ENCODE assay signal across 1 cellular context in the genomic region with DNA sequence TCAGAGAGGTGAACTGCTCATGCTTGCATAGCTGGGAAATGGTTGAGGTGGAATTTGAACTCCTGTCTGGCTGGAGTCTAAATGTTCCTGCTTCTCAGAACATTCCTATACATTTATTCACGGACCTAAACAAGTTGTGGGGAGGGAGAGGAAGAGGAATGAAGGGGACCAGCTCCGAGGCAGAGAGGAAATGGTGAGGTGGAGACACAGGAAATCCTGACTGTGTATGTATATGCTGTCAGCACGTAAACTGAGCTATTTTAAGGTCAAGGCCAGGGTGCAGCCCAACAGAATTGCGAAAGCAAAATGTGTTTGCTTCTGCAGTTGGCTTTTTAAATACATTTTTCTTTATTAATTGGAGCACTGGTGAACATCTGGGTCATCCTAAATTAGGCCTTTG.
A peak's percentile ranks its signal among the peaks of the same experiment; 100 is the strongest.
TF ChIP-seq lines count a peak whose summit lies in the region.

No MANE protein-coding gene starts in this region.

TF ChIP-seq in HepG2, 621 proteins besides CTCF, POLR2A, EP300 and RAD21 (continued from another document and continues in another):
- no peak for TF ChIP-seq ZNF318 (CRISPR knock-in tag; IDR thresholded peaks at IDR 0.05)
- TF ChIP-seq, protein P1, sequence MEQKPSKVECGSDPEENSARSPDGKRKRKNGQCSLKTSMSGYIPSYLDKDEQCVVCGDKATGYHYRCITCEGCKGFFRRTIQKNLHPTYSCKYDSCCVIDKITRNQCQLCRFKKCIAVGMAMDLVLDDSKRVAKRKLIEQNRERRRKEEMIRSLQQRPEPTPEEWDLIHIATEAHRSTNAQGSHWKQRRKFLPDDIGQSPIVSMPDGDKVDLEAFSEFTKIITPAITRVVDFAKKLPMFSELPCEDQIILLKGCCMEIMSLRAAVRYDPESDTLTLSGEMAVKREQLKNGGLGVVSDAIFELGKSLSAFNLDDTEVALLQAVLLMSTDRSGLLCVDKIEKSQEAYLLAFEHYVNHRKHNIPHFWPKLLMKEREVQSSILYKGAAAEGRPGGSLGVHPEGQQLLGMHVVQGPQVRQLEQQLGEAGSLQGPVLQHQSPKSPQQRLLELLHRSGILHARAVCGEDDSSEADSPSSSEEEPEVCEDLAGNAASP (CRISPR knock-in tag; IDR thresholded peaks at IDR 0.05; ENCODE audit: borderline replicate concordance) = peak; percentile 94
- TF ChIP-seq FOXK1 (CRISPR knock-in tag; IDR thresholded peaks at IDR 0.05; ENCODE audit: borderline replicate concordance, low read depth) = peak; percentile 73; the same call in 1 of the 2 replicates
- TF ChIP-seq, protein P2, sequence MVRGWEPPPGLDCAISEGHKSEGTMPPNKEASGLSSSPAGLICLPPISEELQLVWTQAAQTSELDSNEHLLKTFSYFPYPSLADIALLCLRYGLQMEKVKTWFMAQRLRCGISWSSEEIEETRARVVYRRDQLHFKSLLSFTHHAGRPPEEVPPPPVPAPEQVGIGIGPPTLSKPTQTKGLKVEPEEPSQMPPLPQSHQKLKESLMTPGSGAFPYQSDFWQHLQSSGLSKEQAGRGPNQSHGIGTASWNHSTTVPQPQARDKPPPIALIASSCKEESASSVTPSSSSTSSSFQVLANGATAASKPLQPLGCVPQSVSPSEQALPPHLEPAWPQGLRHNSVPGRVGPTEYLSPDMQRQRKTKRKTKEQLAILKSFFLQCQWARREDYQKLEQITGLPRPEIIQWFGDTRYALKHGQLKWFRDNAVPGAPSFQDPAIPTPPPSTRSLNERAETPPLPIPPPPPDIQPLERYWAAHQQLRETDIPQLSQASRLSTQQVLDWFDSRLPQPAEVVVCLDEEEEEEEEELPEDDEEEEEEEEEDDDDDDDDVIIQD (CRISPR knock-in tag; IDR thresholded peaks at IDR 0.05; ENCODE audit: low read depth) = peak; percentile 83; the same call in 1 of the 2 replicates
- no peak for TF ChIP-seq ZNF224 (CRISPR knock-in tag; IDR thresholded peaks at IDR 0.05)
- no peak for TF ChIP-seq ZFP82 (CRISPR knock-in tag; IDR thresholded peaks at IDR 0.05; ENCODE audit: borderline replicate concordance)
- TF ChIP-seq, protein P3, sequence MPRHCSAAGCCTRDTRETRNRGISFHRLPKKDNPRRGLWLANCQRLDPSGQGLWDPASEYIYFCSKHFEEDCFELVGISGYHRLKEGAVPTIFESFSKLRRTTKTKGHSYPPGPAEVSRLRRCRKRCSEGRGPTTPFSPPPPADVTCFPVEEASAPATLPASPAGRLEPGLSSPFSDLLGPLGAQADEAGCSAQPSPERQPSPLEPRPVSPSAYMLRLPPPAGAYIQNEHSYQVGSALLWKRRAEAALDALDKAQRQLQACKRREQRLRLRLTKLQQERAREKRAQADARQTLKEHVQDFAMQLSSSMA (CRISPR knock-in tag; IDR thresholded peaks at IDR 0.05) = no peak
- TF ChIP-seq CREM (IDR thresholded peaks at IDR 0.05) = peak; percentile 46
- TF ChIP-seq CREM (CRISPR knock-in tag; IDR thresholded peaks at IDR 0.05) = no peak
- TF ChIP-seq ZNF12 (CRISPR knock-in tag; IDR thresholded peaks at IDR 0.05) = peak; percentile 82
- no peak for TF ChIP-seq TCF7 (IDR thresholded peaks at IDR 0.05; ENCODE audit: low read depth)
- TF ChIP-seq SNRNP70 (IDR thresholded peaks at IDR 0.05; ENCODE audit: low read depth, low read length) = no peak
- no peak for TF ChIP-seq TP53 (CRISPR knock-in tag; conservative IDR thresholded peaks at IDR 0.05)
- TF ChIP-seq HNRNPL (IDR thresholded peaks at IDR 0.05; ENCODE audit: low read depth, low read length) = no peak
- TF ChIP-seq, protein P4, sequence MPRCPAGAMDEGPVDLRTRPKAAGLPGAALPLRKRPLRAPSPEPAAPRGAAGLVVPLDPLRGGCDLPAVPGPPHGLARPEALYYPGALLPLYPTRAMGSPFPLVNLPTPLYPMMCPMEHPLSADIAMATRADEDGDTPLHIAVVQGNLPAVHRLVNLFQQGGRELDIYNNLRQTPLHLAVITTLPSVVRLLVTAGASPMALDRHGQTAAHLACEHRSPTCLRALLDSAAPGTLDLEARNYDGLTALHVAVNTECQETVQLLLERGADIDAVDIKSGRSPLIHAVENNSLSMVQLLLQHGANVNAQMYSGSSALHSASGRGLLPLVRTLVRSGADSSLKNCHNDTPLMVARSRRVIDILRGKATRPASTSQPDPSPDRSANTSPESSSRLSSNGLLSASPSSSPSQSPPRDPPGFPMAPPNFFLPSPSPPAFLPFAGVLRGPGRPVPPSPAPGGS (CRISPR knock-in tag; IDR thresholded peaks at IDR 0.05) = no peak
- no peak for TF ChIP-seq ZSCAN31 (CRISPR knock-in tag; IDR thresholded peaks at IDR 0.05; ENCODE audit: low read depth)
- no peak for TF ChIP-seq CBX5 (CRISPR knock-in tag; IDR thresholded peaks at IDR 0.05; ENCODE audit: borderline replicate concordance)
- no peak for TF ChIP-seq EZH2 (conservative IDR thresholded peaks at IDR 0.05; ENCODE audit: low read depth, low read length)
- peak; percentile 87 to 90 for TF ChIP-seq NR2F1 (CRISPR knock-in tag; IDR thresholded peaks at IDR 0.05)
- TF ChIP-seq ZBTB1 (CRISPR knock-in tag; IDR thresholded peaks at IDR 0.05; ENCODE audit: borderline replicate concordance) = no peak
- no peak for TF ChIP-seq CCAR2 (optimal IDR thresholded peaks at IDR 0.05; ENCODE audit: low read depth, low read length)
- no peak for TF ChIP-seq AKAP8 (CRISPR knock-in tag; IDR thresholded peaks at IDR 0.05)
- peak; percentile 97 for TF ChIP-seq RXRB (CRISPR knock-in tag; IDR thresholded peaks at IDR 0.05; ENCODE audit: borderline replicate concordance)
- no peak for TF ChIP-seq ASH2L (IDR thresholded peaks at IDR 0.05; ENCODE audit: insufficient read length, low read depth, low read length)
- TF ChIP-seq ZNF383 (CRISPR knock-in tag; IDR thresholded peaks at IDR 0.05; ENCODE audit: borderline replicate concordance) = no peak
- peak; percentile 39; the same call in 1 of the 2 replicates for TF ChIP-seq PHF20 (CRISPR knock-in tag; IDR thresholded peaks at IDR 0.05)
- TF ChIP-seq ZSCAN22 (CRISPR knock-in tag; IDR thresholded peaks at IDR 0.05) = no peak
- no peak for TF ChIP-seq ZNF468 (CRISPR knock-in tag; IDR thresholded peaks at IDR 0.05)
- no peak for TF ChIP-seq MED13 (CRISPR knock-in tag; IDR thresholded peaks at IDR 0.05)
- no peak for TF ChIP-seq ZBTB44 (CRISPR knock-in tag; IDR thresholded peaks at IDR 0.05)
- TF ChIP-seq SKI (IDR thresholded peaks at IDR 0.05; ENCODE audit: partially characterized antibody) = peak; percentile 35
- TF ChIP-seq TEF (CRISPR knock-in tag; IDR thresholded peaks at IDR 0.05) = no peak
- TF ChIP-seq ZNF44 (CRISPR knock-in tag; IDR thresholded peaks at IDR 0.05) = no peak
- no peak for TF ChIP-seq CBX2 (IDR thresholded peaks at IDR 0.05; ENCODE audit: low read depth, low read length)
- no peak for TF ChIP-seq CBX2 (CRISPR knock-in tag; IDR thresholded peaks at IDR 0.05; ENCODE audit: low read depth)
- TF ChIP-seq ZBTB7A (CRISPR knock-in tag; IDR thresholded peaks at IDR 0.05) = no peak
- TF ChIP-seq IRF2 (CRISPR knock-in tag; IDR thresholded peaks at IDR 0.05) = peak; percentile 52; the same call in 1 of the 2 replicates
- TF ChIP-seq ZNF343 (CRISPR knock-in tag; IDR thresholded peaks at IDR 0.05) = no peak
- no peak for TF ChIP-seq FOXK2 (IDR thresholded peaks at IDR 0.05)
- peak; percentile 59 for TF ChIP-seq TEAD3 (CRISPR knock-in tag; optimal IDR thresholded peaks at IDR 0.05; ENCODE audit: borderline replicate concordance)
- TF ChIP-seq ZNF337 (CRISPR knock-in tag; IDR thresholded peaks at IDR 0.05; ENCODE audit: borderline replicate concordance, low read depth) = no peak
- TF ChIP-seq ADNP (CRISPR knock-in tag; IDR thresholded peaks at IDR 0.05) = no peak
- no peak for TF ChIP-seq NFKB2 (CRISPR knock-in tag; IDR thresholded peaks at IDR 0.05; ENCODE audit: borderline replicate concordance)
- no peak for TF ChIP-seq ZNF660 (CRISPR knock-in tag; IDR thresholded peaks at IDR 0.05; ENCODE audit: borderline replicate concordance, low read depth)
- TF ChIP-seq GATAD1 (CRISPR knock-in tag; IDR thresholded peaks at IDR 0.05) = no peak
- TF ChIP-seq, protein P5, sequence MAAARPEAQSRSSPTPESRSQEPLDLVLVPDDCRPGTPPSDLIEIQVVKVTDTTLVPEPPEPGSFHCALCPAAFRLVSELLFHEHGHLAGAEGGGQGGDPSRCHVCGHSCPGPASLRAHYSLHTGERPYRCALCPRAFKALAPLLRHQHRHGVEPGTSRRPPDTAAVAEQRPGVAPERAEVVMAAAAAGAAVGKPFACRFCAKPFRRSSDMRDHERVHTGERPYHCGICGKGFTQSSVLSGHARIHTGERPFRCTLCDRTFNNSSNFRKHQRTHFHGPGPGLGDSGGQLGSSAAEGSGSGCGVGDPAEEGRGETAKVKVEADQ (CRISPR knock-in tag; IDR thresholded peaks at IDR 0.05; ENCODE audit: borderline replicate concordance) = no peak
- TF ChIP-seq ZNF883 (CRISPR knock-in tag; IDR thresholded peaks at IDR 0.05; ENCODE audit: not compliant biosample characterization) = no peak
- no peak for TF ChIP-seq HNRNPK (IDR thresholded peaks at IDR 0.05; ENCODE audit: low read depth, low read length, poor library complexity, severe bottlenecking)
- TF ChIP-seq, protein P6, sequence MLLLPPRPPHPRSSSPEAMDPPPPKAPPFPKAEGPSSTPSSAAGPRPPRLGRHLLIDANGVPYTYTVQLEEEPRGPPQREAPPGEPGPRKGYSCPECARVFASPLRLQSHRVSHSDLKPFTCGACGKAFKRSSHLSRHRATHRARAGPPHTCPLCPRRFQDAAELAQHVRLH (CRISPR knock-in tag; IDR thresholded peaks at IDR 0.05; ENCODE audit: borderline replicate concordance, low read depth) = 0 out of 2 replicates have a peak, but pooled peaks have one; percentile 33
- TF ChIP-seq MTERF4 (CRISPR knock-in tag; IDR thresholded peaks at IDR 0.05) = no peak
